1 cellular context compared by ENCODE assay signal in the genomic region with DNA sequence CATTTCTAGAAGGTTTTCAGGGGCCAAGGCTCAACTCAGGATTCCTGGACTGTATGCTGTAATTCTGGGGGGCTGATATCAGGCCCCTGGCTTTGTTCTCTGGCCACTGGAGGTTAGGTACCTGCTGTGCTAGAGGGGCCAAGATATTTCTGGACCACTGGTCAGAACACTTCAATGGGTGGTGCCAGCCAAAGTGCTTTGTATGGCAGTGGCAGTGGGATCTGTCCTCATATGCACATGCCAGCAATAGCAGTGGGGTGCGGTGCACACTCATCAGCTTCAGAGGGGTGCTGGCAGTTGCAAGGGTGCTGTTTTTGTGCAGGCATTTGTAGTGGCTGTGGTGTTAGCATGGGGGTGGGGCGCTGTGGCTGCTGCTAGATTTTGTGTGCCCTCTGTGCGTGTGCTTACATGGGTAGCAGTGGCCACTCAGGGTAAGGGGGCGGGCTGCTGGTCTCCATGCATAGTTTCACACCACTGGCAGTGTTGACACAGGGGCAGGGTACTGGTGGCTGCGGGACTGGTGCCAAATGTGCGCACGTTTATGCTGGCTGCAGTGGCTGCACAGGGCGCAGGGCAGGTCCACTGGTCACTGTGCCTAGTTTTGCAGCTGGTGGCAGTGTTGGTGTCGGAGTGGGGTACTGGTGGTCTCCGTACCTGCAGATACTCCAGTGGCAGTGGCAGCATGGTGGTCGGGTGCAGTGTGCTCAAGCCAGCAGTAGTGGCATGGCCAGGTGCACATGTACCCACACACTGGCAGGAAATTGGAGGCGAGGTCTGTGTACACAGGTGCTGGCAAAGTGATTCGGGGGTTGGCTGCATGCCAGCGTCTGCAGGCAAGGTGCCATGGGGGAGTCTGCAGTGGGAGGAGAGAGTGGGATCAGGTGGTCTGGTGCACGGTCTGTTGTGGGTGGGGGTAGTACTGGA.
TF ChIP-seq lines count a peak whose summit lies in the region.

No MANE protein-coding gene starts in this region.

TF ChIP-seq in H1, 55 proteins besides CTCF, POLR2A, EP300 and RAD21:
- TF ChIP-seq JUND (IDR thresholded peaks at IDR 0.05; ENCODE audit: low read length) (no peak), TAF7 (optimal IDR thresholded peaks at IDR 0.05; ENCODE audit: borderline replicate concordance, low read depth, low read length) (no peak), EZH2 (IDR thresholded peaks at IDR 0.05; ENCODE audit: low read depth, low read length, severe bottlenecking) (no peak), RNF2 (IDR thresholded peaks at IDR 0.05; ENCODE audit: borderline replicate concordance, low read depth, low read length, missing control alignments, poor library complexity, severe bottlenecking) (no peak), RBBP5 (IDR thresholded peaks at IDR 0.05; ENCODE audit: borderline replicate concordance, low read depth, low read length) (no peak), BRCA1 (IDR thresholded peaks at IDR 0.05; ENCODE audit: low read depth, low read length) (no peak), HDAC6 (IDR thresholded peaks at IDR 0.05; ENCODE audit: low read depth, low read length) (no peak), ZNF274 (IDR thresholded peaks at IDR 0.05; ENCODE audit: borderline replicate concordance, extremely low read depth, low read length) (no peak), SP1 (IDR thresholded peaks at IDR 0.05; ENCODE audit: low read depth, low read length) (no peak), CBX5 (IDR thresholded peaks at IDR 0.05; ENCODE audit: low read depth, low read length) (no peak), SP2 (IDR thresholded peaks at IDR 0.05; ENCODE audit: low read length) (no peak), TBP (IDR thresholded peaks at IDR 0.05; ENCODE audit: low read depth, low read length) (no peak), SIN3A (conservative IDR thresholded peaks at IDR 0.05 in 1 of 2, IDR thresholded peaks at IDR 0.05 in 1 of 2; ENCODE audit: low read depth in 1 of 2, low read length in 2 of 2) (no peak), POU5F1 (IDR thresholded peaks at IDR 0.05; ENCODE audit: low read depth, low read length) (no peak), CREB1 (IDR thresholded peaks at IDR 0.05) (no peak), SRF (IDR thresholded peaks at IDR 0.05; ENCODE audit: low read depth, low read length) (no peak), CHD2 (IDR thresholded peaks at IDR 0.05; ENCODE audit: low read length) (no peak), USF2 (IDR thresholded peaks at IDR 0.05; ENCODE audit: low read length) (no peak), BACH1 (IDR thresholded peaks at IDR 0.05; ENCODE audit: low read length) (no peak)
- TF ChIP-seq, protein P1, sequence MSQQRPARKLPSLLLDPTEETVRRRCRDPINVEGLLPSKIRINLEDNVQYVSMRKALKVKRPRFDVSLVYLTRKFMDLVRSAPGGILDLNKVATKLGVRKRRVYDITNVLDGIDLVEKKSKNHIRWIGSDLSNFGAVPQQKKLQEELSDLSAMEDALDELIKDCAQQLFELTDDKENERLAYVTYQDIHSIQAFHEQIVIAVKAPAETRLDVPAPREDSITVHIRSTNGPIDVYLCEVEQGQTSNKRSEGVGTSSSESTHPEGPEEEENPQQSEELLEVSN (IDR thresholded peaks at IDR 0.05): no peak
